Comparison of ENCODE assay signal across 33 cellular contexts in the genomic region with DNA sequence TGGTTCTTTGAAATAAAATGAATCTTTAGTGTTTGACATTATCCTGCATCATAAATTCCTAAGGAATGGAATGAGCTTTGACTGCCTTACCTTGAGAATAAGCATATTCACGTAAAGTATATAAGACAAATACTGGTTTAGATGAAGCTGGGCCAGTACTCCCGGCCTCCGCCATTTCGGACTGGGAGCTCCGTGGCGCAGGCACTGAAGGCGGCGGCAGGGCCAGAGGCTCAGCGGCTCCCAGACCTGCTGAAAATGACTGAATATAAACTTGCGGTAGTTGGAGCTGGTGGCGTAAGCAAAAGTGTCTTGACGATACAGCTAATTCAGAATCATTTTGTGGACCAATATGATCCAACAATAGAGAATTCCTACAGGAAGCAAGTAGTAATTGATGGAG.
"Had no signal": no experiment of that assay in that cellular context is flagged by ENCODE, and none has a peak within 500 bp of the region (broad histone marks: within the 10 kb centered on the region; RNA-seq: fewer than 3 reads in every experiment).

No MANE protein-coding gene starts in this region.

- H3K36me3 ChIP-seq: MG63 had no signal

- H3K9me3 ChIP-seq: MG63 had no signal

- H3K9ac ChIP-seq: KMS-11 had no signal

- H3K27me3 ChIP-seq: MG63 had no signal

- DNase-seq: Karpas-422, Kasumi-1, MG63, MV-4-11, NCI-H1048, NCI-H1092, NCI-H1092 treated with DMSO at 0.1 percent for 48 hours, NCI-H1105, NCI-H1105 treated with DMSO at 0.1 percent for 48 hours, NCI-H1417, NCI-H1417 treated with DMSO at 0.1 percent for 48 hours, NCI-H1436, NCI-H1436 treated with DMSO at 0.1 percent for 48 hours, NCI-H146, NCI-H1694, NCI-H1694 treated with DMSO at 0.1 percent for 48 hours, NCI-H187, NCI-H187 treated with DMSO at 0.1 percent for 48 hours, NCI-H1930, NCI-H2029, NCI-H2029 treated with DMSO at 0.1 percent for 48 hours, NCI-H2081, NCI-H2081 treated with DMSO at 0.1 percent for 48 hours, NCI-H2107, NCI-H2171, NCI-H2171 treated with DMSO at 0.1 percent for 48 hours, NCI-H2227 treated with DMSO at 0.1 percent for 48 hours, NCI-H226, NCI-H345, NCI-H446, NCI-H446 treated with DMSO at 0.1 percent for 48 hours, NCI-H510A had no signal

- H3K4me3 ChIP-seq: MG63 had no signal

- H3K4me2 ChIP-seq: KMS-11 had no signal

- H3K27ac ChIP-seq: KMS-11 had no signal
